In the genomic region with DNA sequence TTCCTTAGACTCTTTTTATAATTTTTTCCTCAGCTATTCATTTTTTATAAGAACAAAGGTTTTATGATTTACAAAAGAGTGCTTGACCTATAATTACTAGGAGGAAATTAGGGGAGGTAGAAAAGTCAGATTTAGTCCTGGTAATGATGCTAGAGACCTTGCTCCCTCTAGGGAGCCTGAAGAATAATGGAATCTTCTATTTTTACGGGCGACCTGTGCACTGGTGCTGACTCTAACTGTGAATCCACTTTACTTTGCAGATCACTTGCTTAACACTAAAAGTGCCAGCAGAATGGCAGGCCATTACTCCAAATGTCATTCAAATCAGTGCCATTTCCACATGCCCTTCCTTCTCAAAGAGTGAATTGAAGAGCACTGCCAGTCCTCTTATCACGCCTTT, we compare ENCODE assay signal across 24 cellular contexts.
"Had no signal": no experiment of that assay in that cellular context is flagged by ENCODE, and none has a peak within 500 bp of the region (broad histone marks: within the 10 kb centered on the region; RNA-seq: fewer than 3 reads in every experiment).

No MANE protein-coding gene starts in this region.

- H3K27me3 ChIP-seq: brain microvascular endothelial cell, cardiac muscle cell had no signal

- H3K27ac Mint-ChIP-seq: activated CD4-positive, alpha-beta memory T cell treated with anti-CD3 and anti-CD28 coated beads for 36 hours; activated CD4-positive, alpha-beta T cell treated with anti-CD3 and anti-CD28 coated beads, Interleukin-2, amount 10 ng/mL, durations not matched to agents 7 days and 5 days; activated naive CD8-positive, alpha-beta T cell; T-cell had no signal

- H3K27ac ChIP-seq: brain microvascular endothelial cell, cardiac muscle cell, SK-N-MC had no signal

- ATAC-seq: activated T-cell treated with anti-CD3 and anti-CD28 coated beads, Interleukin-2, amount 50 U/mL, for 4 hours; Panc1; Right ventricle myocardium inferior; T-cell had no signal

- H3K4me3 ChIP-seq: cardiac muscle cell, SK-N-MC had no signal

- H3K4me1 Mint-ChIP-seq: activated CD4-positive, alpha-beta T cell treated with anti-CD3 and anti-CD28 coated beads, Interleukin-2, amount 10 ng/mL, durations not matched to agents 7 days and 5 days; T-cell had no signal

- H3K27me3 Mint-ChIP-seq: activated CD4-positive, alpha-beta memory T cell treated with anti-CD3 and anti-CD28 coated beads for 36 hours; activated CD4-positive, alpha-beta T cell treated with anti-CD3 and anti-CD28 coated beads, Interleukin-2, amount 10 ng/mL, durations not matched to agents 7 days and 5 days; activated naive CD8-positive, alpha-beta T cell; T-cell had no signal

- H3K36me3 Mint-ChIP-seq: activated CD4-positive, alpha-beta memory T cell treated with anti-CD3 and anti-CD28 coated beads for 36 hours; activated naive CD8-positive, alpha-beta T cell; T-cell had no signal

- H3K9me3 Mint-ChIP-seq: activated CD4-positive, alpha-beta T cell treated with anti-CD3 and anti-CD28 coated beads, Interleukin-2, amount 10 ng/mL, durations not matched to agents 7 days and 5 days; activated T-cell treated with anti-CD3 and anti-CD28 coated beads, Interleukin-2, amount 50 U/mL, for 4 hours had no signal

- H3K4me3 Mint-ChIP-seq: activated CD4-positive, alpha-beta memory T cell treated with anti-CD3 and anti-CD28 coated beads for 36 hours; activated CD4-positive, alpha-beta T cell treated with anti-CD3 and anti-CD28 coated beads, Interleukin-2, amount 10 ng/mL, durations not matched to agents 7 days and 5 days; activated naive CD8-positive, alpha-beta T cell; activated T-cell treated with anti-CD3 and anti-CD28 coated beads, Interleukin-2, amount 50 U/mL, for 4 hours; T-cell had no signal

- DNase-seq: activated CD4-positive, alpha-beta memory T cell treated with anti-CD3 and anti-CD28 coated beads for 36 hours; activated CD4-positive, alpha-beta T cell treated with anti-CD3 and anti-CD28 coated beads, Interleukin-2, amount 10 ng/mL, durations not matched to agents 7 days and 5 days; activated CD4-positive, CD25-positive, alpha-beta regulatory T cell; activated CD8-positive, alpha-beta memory T cell treated with anti-CD3 and anti-CD28 coated beads for 24 hours; activated effector memory CD4-positive, alpha-beta T cell treated with anti-CD3 and anti-CD28 coated beads, Interleukin-2, amount 50 U/mL, for 16 hours; activated naive CD4-positive, alpha-beta T cell treated with Interleukin-2 at 50 U/mL for 16 hours; activated T-cell treated with anti-CD3 and anti-CD28 coated beads, Interleukin-2, amount 50 U/mL, for 4 hours; amygdala; brain microvascular endothelial cell; Kasumi-1; KBM-7; NCI-H146; NCI-H1930; NCI-H526; NCI-H82; RPMI8226; T-cell; T-helper 2 cell; T1000 had no signal

- H3K36me3 ChIP-seq: brain microvascular endothelial cell, cardiac muscle cell had no signal
